22 cellular contexts compared by ENCODE assay signal in the genomic region with DNA sequence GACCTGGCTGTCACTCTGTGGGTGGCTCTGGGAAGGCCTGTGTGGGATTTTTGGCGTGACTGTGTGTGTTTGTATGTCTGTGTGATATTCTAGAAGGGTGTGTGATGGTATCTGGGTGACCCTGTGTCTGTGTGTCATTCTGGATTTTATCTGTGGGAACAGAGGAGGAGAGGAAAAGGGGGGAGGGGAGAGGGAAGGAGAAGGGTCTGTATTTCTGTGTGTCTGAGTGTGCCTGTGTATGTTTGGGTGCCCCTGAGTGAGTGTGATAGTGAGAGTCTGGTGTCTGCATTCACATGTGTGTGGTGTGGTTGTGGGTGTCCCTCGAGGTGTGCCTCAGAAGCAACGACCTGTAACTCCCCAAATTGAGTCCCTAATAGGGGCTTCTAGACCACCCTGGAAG.
"Had no signal": no experiment of that assay in that cellular context is flagged by ENCODE, and none has a peak within 500 bp of the region (broad histone marks: within the 10 kb centered on the region; RNA-seq: fewer than 3 reads in every experiment).

No MANE protein-coding gene starts in this region.

- H3K9me3 Mint-ChIP-seq: activated CD4-positive, alpha-beta memory T cell treated with anti-CD3 and anti-CD28 coated beads for 36 hours; activated CD4-positive, alpha-beta T cell treated with anti-CD3 and anti-CD28 coated beads, Interleukin-2, amount 10 ng/mL, durations not matched to agents 7 days and 5 days; activated naive CD4-positive, alpha-beta T cell treated with anti-CD3 and anti-CD28 coated beads for 36 hours; activated T-helper 17 cell treated with anti-CD3 and anti-CD28 coated beads, Interleukin-2, amount 50 U/mL, for 72 hours had no signal

- ATAC-seq: activated T-helper 17 cell treated with anti-CD3 and anti-CD28 coated beads, Interleukin-2, amount 50 U/mL, for 72 hours; Right ventricle myocardium inferior had no signal

- H3K27ac Mint-ChIP-seq: activated CD4-positive, alpha-beta memory T cell treated with anti-CD3 and anti-CD28 coated beads for 36 hours; activated CD4-positive, alpha-beta T cell treated with anti-CD3 and anti-CD28 coated beads, Interleukin-2, amount 10 ng/mL, durations not matched to agents 7 days and 5 days; activated naive CD4-positive, alpha-beta T cell treated with anti-CD3 and anti-CD28 coated beads for 36 hours; activated naive CD8-positive, alpha-beta T cell; activated T-helper 17 cell treated with anti-CD3 and anti-CD28 coated beads, Interleukin-2, amount 50 U/mL, for 72 hours had no signal

- H3K27me3 Mint-ChIP-seq: activated CD4-positive, alpha-beta memory T cell treated with anti-CD3 and anti-CD28 coated beads for 36 hours; activated CD4-positive, alpha-beta T cell treated with anti-CD3 and anti-CD28 coated beads, Interleukin-2, amount 10 ng/mL, durations not matched to agents 7 days and 5 days had no signal

- H3K36me3 Mint-ChIP-seq: activated CD4-positive, alpha-beta memory T cell treated with anti-CD3 and anti-CD28 coated beads for 36 hours; activated naive CD8-positive, alpha-beta T cell had no signal

- H3K4me3 ChIP-seq: SK-N-MC had no signal

- H3K4me1 Mint-ChIP-seq: activated CD4-positive, alpha-beta T cell treated with anti-CD3 and anti-CD28 coated beads, Interleukin-2, amount 10 ng/mL, durations not matched to agents 7 days and 5 days; activated T-helper 17 cell treated with anti-CD3 and anti-CD28 coated beads, Interleukin-2, amount 50 U/mL, for 72 hours had no signal

- H3K4me3 Mint-ChIP-seq: activated CD4-positive, alpha-beta memory T cell treated with anti-CD3 and anti-CD28 coated beads for 36 hours; activated CD4-positive, alpha-beta T cell treated with anti-CD3 and anti-CD28 coated beads, Interleukin-2, amount 10 ng/mL, durations not matched to agents 7 days and 5 days; activated naive CD4-positive, alpha-beta T cell treated with anti-CD3 and anti-CD28 coated beads for 36 hours; activated naive CD8-positive, alpha-beta T cell; activated T-helper 17 cell treated with anti-CD3 and anti-CD28 coated beads, Interleukin-2, amount 50 U/mL, for 72 hours had no signal

- DNase-seq: activated CD4-positive, alpha-beta memory T cell treated with anti-CD3 and anti-CD28 coated beads for 36 hours; activated CD4-positive, alpha-beta T cell treated with anti-CD3 and anti-CD28 coated beads, Interleukin-2, amount 10 ng/mL, durations not matched to agents 7 days and 5 days; activated CD4-positive, CD25-positive, alpha-beta regulatory T cell; activated CD8-positive, alpha-beta memory T cell treated with anti-CD3 and anti-CD28 coated beads for 24 hours; activated gamma-delta T cell; activated naive CD4-positive, alpha-beta T cell treated with anti-CD3 and anti-CD28 coated beads for 36 hours; activated T-cell treated with anti-CD3 and anti-CD28 coated beads, Interleukin-2, amount 50 U/mL, for 48 hours; amygdala; cerebellar nuclear complex; Karpas-422; NCI-H1048; NCI-H187 treated with DMSO at 0.1 percent for 48 hours; NCI-H2081 treated with DMSO at 0.1 percent for 48 hours; NCI-H446 treated with DMSO at 0.1 percent for 48 hours; NCI-H524 treated with DMSO at 0.1 percent for 48 hours; NCI-H774; T-helper 1 cell had no signal

- H3K27ac ChIP-seq: SK-N-MC, VCaP had no signal
